ENCODE assay signal across 25 cellular contexts in the genomic region with DNA sequence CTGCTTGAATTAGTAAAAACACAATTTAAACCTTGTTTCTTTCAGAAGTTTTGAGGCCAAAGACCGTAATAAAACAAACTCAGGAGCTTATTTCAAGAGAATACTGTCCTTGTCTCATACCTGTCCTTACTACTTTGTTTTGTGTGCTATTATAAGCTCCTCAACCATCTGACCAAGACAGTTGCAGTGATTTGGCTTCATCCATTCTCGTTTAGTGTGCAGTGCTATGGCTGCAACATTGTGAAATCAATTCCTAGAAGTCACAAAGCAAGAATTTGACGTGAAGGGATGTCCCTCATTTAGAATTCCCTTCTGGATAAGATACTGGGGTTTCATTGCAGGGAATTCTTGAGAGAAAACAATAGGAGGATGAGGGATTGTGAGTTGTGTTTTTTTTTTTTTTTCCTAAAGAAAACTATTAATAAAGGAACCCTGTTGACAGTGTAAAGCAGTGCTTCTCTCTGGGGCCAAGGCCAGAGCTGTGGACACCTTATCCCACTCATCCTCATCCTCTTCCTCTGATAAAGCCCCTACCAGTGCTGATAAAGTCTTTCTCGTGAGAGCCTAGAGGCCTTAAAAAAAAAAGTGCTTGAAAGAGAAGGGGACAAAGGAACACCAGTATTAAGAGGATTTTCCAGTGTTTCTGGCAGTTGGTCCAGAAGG. TPM values are rescaled to one million over a fixed set of nuclear protein-coding genes. Genes with fewer than 3 reads are reported as not detected.
"Had no signal": no experiment of that assay in that cellular context is flagged by ENCODE, and none has a peak within 500 bp of the region (broad histone marks: within the 10 kb centered on the region; RNA-seq: fewer than 3 reads in every experiment).

A gene (plus strand): TSS at position 604 of the 663 bp plus-strand sequence. CDS start 60 bp downstream, outside the sequence.

- H3K36me3 ChIP-seq: suprapubic skin had no signal

- ATAC-seq: activated CD4-positive, alpha-beta T cell treated with anti-CD3 and anti-CD28 coated beads for 36 hours; stimulated activated memory B cell treated with anti-CD40 and anti-IgM and Interleukin-4, amounts not matched to agents 10 μg/mL and 1 μg/mL and 100 μg/mL, for 72 hours had no signal

- DNase-seq: activated B cell treated with CpG ODN at 0.5 μM for 24 hours; activated CD4-positive, alpha-beta T cell treated with anti-CD3 and anti-CD28 coated beads for 36 hours; activated CD4-positive, alpha-beta T cell treated with anti-CD3 and anti-CD28 coated beads, Interleukin-2, amount 50 U/mL, for 4 hours; activated naive CD4-positive, alpha-beta T cell treated with anti-CD3 and anti-CD28 coated beads for 36 hours; activated naive CD8-positive, alpha-beta T cell treated with anti-CD3 and anti-CD28 coated beads, Interleukin-2, amount 10 ng/mL, durations not matched to agents 7 days and 5 days; activated T-cell treated with anti-CD3 and anti-CD28 coated beads, Interleukin-2, amount 50 U/mL, for 48 hours; amygdala; central memory CD4-positive, alpha-beta T cell; effector memory CD4-positive, alpha-beta T cell; heart left ventricle; naive B cell; small intestine; stimulated activated CD4-positive, alpha-beta T cell treated with anti-CD3 and anti-CD28 coated beads, Interleukin-15, amount 100 ng/mL, for 24 hours; stomach; T-helper 9 cell had no signal

- H3K9me3 ChIP-seq: esophagus muscularis mucosa, heart left ventricle, stomach, suprapubic skin, tibial nerve had no signal

- H3K9me3 Mint-ChIP-seq: activated B cell treated with CpG ODN at 0.5 μM for 24 hours; activated naive CD4-positive, alpha-beta T cell treated with anti-CD3 and anti-CD28 coated beads for 36 hours; activated naive CD8-positive, alpha-beta T cell treated with anti-CD3 and anti-CD28 coated beads, Interleukin-2, amount 10 ng/mL, durations not matched to agents 7 days and 5 days; naive B cell had no signal

- H3K4me3 Mint-ChIP-seq: activated B cell treated with CpG ODN at 0.5 μM for 24 hours; activated CD4-positive, alpha-beta T cell treated with anti-CD3 and anti-CD28 coated beads for 36 hours; activated naive CD4-positive, alpha-beta T cell treated with anti-CD3 and anti-CD28 coated beads for 36 hours; activated naive CD8-positive, alpha-beta T cell treated with anti-CD3 and anti-CD28 coated beads, Interleukin-2, amount 10 ng/mL, durations not matched to agents 7 days and 5 days; naive B cell; neural crest cell; stimulated activated memory B cell treated with anti-CD40 and anti-IgM and Interleukin-4, amounts not matched to agents 10 μg/mL and 1 μg/mL and 100 μg/mL, for 72 hours had no signal

- H3K4me3 ChIP-seq: esophagus muscularis mucosa, heart left ventricle, lung, stomach, suprapubic skin, tibial nerve had no signal

- H3K27ac Mint-ChIP-seq: activated B cell treated with CpG ODN at 0.5 μM for 24 hours; activated CD4-positive, alpha-beta T cell treated with anti-CD3 and anti-CD28 coated beads for 36 hours; activated naive CD4-positive, alpha-beta T cell treated with anti-CD3 and anti-CD28 coated beads for 36 hours; activated naive CD8-positive, alpha-beta T cell treated with anti-CD3 and anti-CD28 coated beads, Interleukin-2, amount 10 ng/mL, durations not matched to agents 7 days and 5 days; naive B cell; progenitor cell of endocrine pancreas; stimulated activated memory B cell treated with anti-CD40 and anti-IgM and Interleukin-4, amounts not matched to agents 10 μg/mL and 1 μg/mL and 100 μg/mL, for 72 hours had no signal

- H3K4me1 ChIP-seq: esophagus muscularis mucosa, stomach, tibial nerve had no signal

- H3K27me3 ChIP-seq: heart left ventricle, suprapubic skin, tibial nerve had no signal

- H3K27ac ChIP-seq: esophagus muscularis mucosa, heart left ventricle, stomach, suprapubic skin, tibial nerve had no signal

- H3K4me1 Mint-ChIP-seq: activated B cell treated with CpG ODN at 0.5 μM for 24 hours; activated CD4-positive, alpha-beta T cell treated with anti-CD3 and anti-CD28 coated beads for 36 hours; naive B cell; neural crest cell; stimulated activated memory B cell treated with anti-CD40 and anti-IgM and Interleukin-4, amounts not matched to agents 10 μg/mL and 1 μg/mL and 100 μg/mL, for 72 hours had no signal

RNA-seq across cellular contexts. Expression of the gene that starts here (rescaled TPM):
- total RNA-seq: activated B cell treated with CpG ODN at 0.5 μM for 24 hours; activated CD4-positive, alpha-beta T cell treated with anti-CD3 and anti-CD28 coated beads for 36 hours; activated CD8-positive, alpha-beta memory T cell treated with anti-CD3 and anti-CD28 coated beads for 36 hours; activated naive CD4-positive, alpha-beta T cell treated with anti-CD3 and anti-CD28 coated beads for 36 hours; activated naive CD8-positive, alpha-beta T cell treated with anti-CD3 and anti-CD28 coated beads, Interleukin-2, amount 10 ng/mL, durations not matched to agents 7 days and 5 days; esophagus muscularis mucosa; mesenteric fat pad; suprapubic skin; T-helper 1 cell treated with Interleukin-12 subunit alpha and Interleukin-12 subunit beta and Interleukin-4 antibody, amounts not matched to agents 30 ng/mL and 1 ng/mL, for 36 hours; tibial nerve had no signal
- polyA plus RNA-seq: heart left ventricle had no signal
